In the genomic region with DNA sequence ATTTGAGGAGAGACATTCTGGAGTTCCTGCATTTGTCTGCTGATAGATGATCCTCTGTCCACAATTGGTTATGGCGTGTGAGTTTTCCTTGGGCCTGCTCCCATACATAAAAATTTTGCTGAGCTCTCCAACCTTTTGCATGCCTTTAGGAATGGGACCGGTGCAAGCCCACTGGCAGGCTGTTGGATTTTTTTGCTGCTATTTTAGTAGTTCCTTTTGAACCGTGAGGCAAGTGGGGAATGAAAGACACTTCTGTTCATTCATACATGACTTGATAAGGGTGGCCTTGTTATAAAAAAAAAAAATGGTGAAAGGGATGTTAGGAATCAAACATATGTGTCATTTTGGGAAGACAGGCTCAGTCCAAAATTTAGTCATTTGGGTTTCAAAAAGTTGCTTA, we compare ENCODE assay signal across 14 cellular contexts. TPM values are rescaled to one million over a fixed set of nuclear protein-coding genes. Genes with fewer than 3 reads are reported as not detected.
DNase-seq lines count a peak whose midpoint lies in the region; ATAC-seq and TF ChIP-seq lines count a peak whose summit lies in the region.
"Had no signal": no experiment of that assay in that cellular context is flagged by ENCODE, and none has a peak within 500 bp of the region (broad histone marks: within the 10 kb centered on the region; RNA-seq: fewer than 3 reads in every experiment).

No MANE protein-coding gene starts in this region.

- no peak for TF ChIP-seq CTCF in nephron (IDR thresholded peaks at IDR 0.05; ENCODE audit: unreplicated experiment in 3 of 3)

- ATAC-seq in activated CD8-positive, alpha-beta memory T cell treated with anti-CD3 and anti-CD28 coated beads, Interleukin-2, amount 10 ng/mL, durations not matched to agents 7 days and 5 days = no peak
- ATAC-seq: CD8-positive, alpha-beta T cell; GM23338 had no signal

- no peak overlapping the region for H3K4me3 Mint-ChIP-seq in nephron
- H3K4me3 Mint-ChIP-seq in activated CD8-positive, alpha-beta memory T cell treated with anti-CD3 and anti-CD28 coated beads, Interleukin-2, amount 10 ng/mL, durations not matched to agents 7 days and 5 days = no peak overlapping the region
- H3K4me3 Mint-ChIP-seq: B cell; CD8-positive, alpha-beta T cell; GM23338 had no signal

- peak overlapping the region; percentile 20 to 69 (median 37) for H3K27ac Mint-ChIP-seq in nephron
- no peak overlapping the region for H3K27ac Mint-ChIP-seq in activated CD8-positive, alpha-beta memory T cell treated with anti-CD3 and anti-CD28 coated beads, Interleukin-2, amount 10 ng/mL, durations not matched to agents 7 days and 5 days
- H3K27ac Mint-ChIP-seq: B cell; CD8-positive, alpha-beta T cell; GM23338 had no signal

- CTCF ChIA-PET in activated CD8-positive, alpha-beta memory T cell treated with anti-CD3 and anti-CD28 coated beads, Interleukin-2, amount 10 ng/mL, durations not matched to agents 7 days and 5 days (lab: Charles Lee) = no interaction called here

- peaks cover 45% of the 10 kb centered on the region for H3K4me1 Mint-ChIP-seq in nephron
- H3K4me1 Mint-ChIP-seq in activated CD8-positive, alpha-beta memory T cell treated with anti-CD3 and anti-CD28 coated beads, Interleukin-2, amount 10 ng/mL, durations not matched to agents 7 days and 5 days = no peaks in the 10 kb centered on the region

- H3K36me3 Mint-ChIP-seq in nephron (ENCODE audit: low read depth) = no peaks in the 10 kb centered on the region
- no peaks in the 10 kb centered on the region for H3K36me3 Mint-ChIP-seq in activated CD8-positive, alpha-beta memory T cell treated with anti-CD3 and anti-CD28 coated beads, Interleukin-2, amount 10 ng/mL, durations not matched to agents 7 days and 5 days
- H3K36me3 Mint-ChIP-seq: CD8-positive, alpha-beta T cell had no signal

- no peaks in the 10 kb centered on the region for H3K9me3 Mint-ChIP-seq in nephron
- H3K9me3 Mint-ChIP-seq in activated CD8-positive, alpha-beta memory T cell treated with anti-CD3 and anti-CD28 coated beads, Interleukin-2, amount 10 ng/mL, durations not matched to agents 7 days and 5 days (ENCODE audit: low read depth) = no peaks in the 10 kb centered on the region
- H3K9me3 Mint-ChIP-seq: CD8-positive, alpha-beta T cell; GM23338 had no signal

- peaks cover 21% of the 10 kb centered on the region for H3K27me3 Mint-ChIP-seq in nephron (ENCODE audit: low read depth)
- peaks cover 48% of the 10 kb centered on the region for H3K27me3 Mint-ChIP-seq in activated CD8-positive, alpha-beta memory T cell treated with anti-CD3 and anti-CD28 coated beads, Interleukin-2, amount 10 ng/mL, durations not matched to agents 7 days and 5 days

- peak; percentile 50 for DNase-seq in RPMI7951 (ENCODE audit: low read depth)
- DNase-seq in dermis microvascular lymphatic vessel endothelial cell (ENCODE audit: low read depth in 2 of 2) = peak; percentile 34 to 36
- no peak for DNase-seq in NCI-H524 treated with DMSO at 0.1 percent for 48 hours (lab: John Stamatoyannopoulos, UW)
- DNase-seq in SIG-M5 (lab: John Stamatoyannopoulos, UW) = no peak
- no peak for DNase-seq in activated CD8-positive, alpha-beta memory T cell treated with anti-CD3 and anti-CD28 coated beads, Interleukin-2, amount 10 ng/mL, durations not matched to agents 7 days and 5 days
- no peak for DNase-seq in NCI-H1417 (lab: John Stamatoyannopoulos, UW)
- DNase-seq: CD8-positive, alpha-beta T cell; COR-L47; DMS 273 treated with DMSO at 0.1 percent for 48 hours; HCEC 1CT; IMR-90 had no signal

RNA-seq across cellular contexts. Expression of a gene that starts 52.1 kb away (rescaled TPM):
- 0.12 and 0.29 TPM in 2 replicates for total RNA-seq in RPMI7951 (2014; rRNA removed; shearing (Covaris generic))
- 2.5 and 4.9 TPM in 2 replicates for total RNA-seq in dermis microvascular lymphatic vessel endothelial cell
- total RNA-seq in activated CD8-positive, alpha-beta memory T cell treated with anti-CD3 and anti-CD28 coated beads, Interleukin-2, amount 10 ng/mL, durations not matched to agents 7 days and 5 days = under 1 TPM in 1 of 2 experiments, not detected in 1; 0.59 TPM
- total RNA-seq: CD8-positive, alpha-beta T cell had no signal

Comparison
In these comparisons a context has a peak if more than half of its experiments do, and no peak if none do; other contexts are left out.
1. DNase-seq: peak in RPMI7951 (single experiment) and dermis microvascular lymphatic vessel endothelial cell (2 of 2); none in NCI-H524 treated with DMSO at 0.1 percent for 48 hours (single experiment), SIG-M5 (single experiment), activated CD8-positive, alpha-beta memory T cell treated with anti-CD3 and anti-CD28 coated beads, Interleukin-2, amount 10 ng/mL, durations not matched to agents 7 days and 5 days (single experiment) and NCI-H1417 (0 of 3).